10 cellular contexts compared by ENCODE assay signal in the genomic region with DNA sequence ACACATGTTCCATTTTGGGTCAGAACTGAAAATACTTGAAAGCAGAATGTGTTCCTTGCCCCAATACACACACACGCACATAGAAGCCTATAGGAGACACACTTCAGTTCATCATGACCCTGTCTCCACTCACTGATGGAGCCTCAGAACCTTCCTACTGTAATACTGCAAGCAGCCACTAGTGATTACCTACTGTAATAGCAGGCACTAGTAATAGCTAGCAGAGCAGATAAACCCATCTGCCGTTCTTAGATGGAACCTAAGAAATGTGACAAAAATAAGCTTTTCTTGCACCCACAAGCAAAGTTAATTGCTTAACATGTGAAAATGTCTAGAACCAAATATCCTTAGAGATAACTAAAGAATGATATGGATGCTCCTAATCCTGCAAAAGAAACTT. TPM values are rescaled to one million over a fixed set of nuclear protein-coding genes. Genes with fewer than 3 reads are reported as not detected.
A peak's percentile ranks its signal among the peaks of the same experiment; 100 is the strongest.
DNase-seq lines count a peak whose midpoint lies in the region; ATAC-seq and TF ChIP-seq lines count a peak whose summit lies in the region.
"Had no signal": no experiment of that assay in that cellular context is flagged by ENCODE, and none has a peak within 500 bp of the region (broad histone marks: within the 10 kb centered on the region; RNA-seq: fewer than 3 reads in every experiment).

No MANE protein-coding gene starts in this region.

- no peak overlapping the region for H3K4me2 ChIP-seq in Karpas-422 (ENCODE audit: low read depth, low read length, poor library complexity, severe bottlenecking)

- no peaks in the 10 kb centered on the region for H4K20me1 ChIP-seq in Karpas-422 (ENCODE audit: insufficient read depth, low read depth, low read length)

- H3K4me3 ChIP-seq in Karpas-422 (ENCODE audit: low read length) (no peak overlapping the region), ascending aorta (no peak overlapping the region)

- H3K27ac ChIP-seq in Karpas-422 (ENCODE audit: low read length) = no peak overlapping the region
- H3K27ac ChIP-seq in ascending aorta = no peak overlapping the region

- H3K9me3 ChIP-seq in Karpas-422 (ENCODE audit: low read length) (no peaks in the 10 kb centered on the region), ascending aorta (no peaks in the 10 kb centered on the region)

- intact Hi-C loops in ascending aorta (cut with DNase I) = no loop called here

- ATAC-seq in GM18909 (IDR thresholded peaks at IDR 0.05; ENCODE audit: poor library complexity, unreplicated experiment) (peak; percentile 77), HG02610 (IDR thresholded peaks at IDR 0.05; ENCODE audit: unreplicated experiment) (peak; percentile 79)
- ATAC-seq: natural killer cell had no signal

- no peak overlapping the region for H2AFZ ChIP-seq in Karpas-422 (ENCODE audit: low read length)

- peak; percentile 58 for DNase-seq in Karpas-422
- DNase-seq in iPS-NIHi7 (ENCODE audit: extremely low spot score) = peak; percentile 25
- DNase-seq in ascending aorta (ENCODE audit: low spot score in 2 of 2) = no peak
- no peak for DNase-seq in inferior parietal cortex (ENCODE audit: extremely low spot score)
- no peak for DNase-seq in stimulated activated CD4-positive, alpha-beta T cell treated with anti-CD3 and anti-CD28 coated beads, Interleukin-2, amount 100 ng/mL, for 48 hours
- no peak for DNase-seq in NOMO-1 treated with dmso at 0.1 percent for 144 hours (lab: John Stamatoyannopoulos, UW; ENCODE audit: unreplicated experiment)
- DNase-seq: activated CD4-positive, CD25-positive, alpha-beta regulatory T cell; natural killer cell had no signal

- H3K36me3 ChIP-seq in Karpas-422 (ENCODE audit: insufficient read depth, low read length) (no peaks in the 10 kb centered on the region), ascending aorta (no peaks in the 10 kb centered on the region)

- H3K27me3 ChIP-seq in Karpas-422 (ENCODE audit: low read length) (no peaks in the 10 kb centered on the region), ascending aorta (no peaks in the 10 kb centered on the region)

- no peak for TF ChIP-seq CTCF in ascending aorta (IDR thresholded peaks at IDR 0.05)

- H3K4me1 ChIP-seq in Karpas-422 (ENCODE audit: low read length) (no peaks in the 10 kb centered on the region), ascending aorta (no peaks in the 10 kb centered on the region)

- no peaks in the 10 kb centered on the region for H3K79me2 ChIP-seq in Karpas-422 (ENCODE audit: low read length)

- H3K9ac ChIP-seq in Karpas-422 (ENCODE audit: low read length) = no peak overlapping the region

- H3K9me2 ChIP-seq in Karpas-422 (replicated peaks; ENCODE audit: insufficient read depth, low read length) = no peaks in the 10 kb centered on the region

RNA-seq across cellular contexts. Expression of gene AMTN, which starts 13.6 kb away (rescaled TPM):
- not detected in 2 replicates for total RNA-seq in Karpas-422 (2014; rRNA removed; shearing (Covaris generic); ENCODE audit: low replicate concordance)
- total RNA-seq in ascending aorta = not detected
- total RNA-seq: natural killer cell had no signal

RNA-seq across cellular contexts. Expression of gene MUC7, which starts 60.0 kb away (rescaled TPM):
- total RNA-seq in Karpas-422 (2014; rRNA removed; shearing (Covaris generic); ENCODE audit: low replicate concordance) = not detected in 2 replicates
- total RNA-seq in ascending aorta = not detected
- total RNA-seq: natural killer cell had no signal

Comparison
In these comparisons a context has a peak if more than half of its experiments do, and no peak if none do; other contexts are left out.
1. DNase-seq: peak in Karpas-422 (single experiment) and iPS-NIHi7 (single experiment); none in ascending aorta (0 of 2), inferior parietal cortex (single experiment), stimulated activated CD4-positive, alpha-beta T cell treated with anti-CD3 and anti-CD28 coated beads, Interleukin-2, amount 100 ng/mL, for 48 hours (0 of 2) and NOMO-1 treated with dmso at 0.1 percent for 144 hours (single experiment).